11 cellular contexts compared by ENCODE assay signal in the genomic region with DNA sequence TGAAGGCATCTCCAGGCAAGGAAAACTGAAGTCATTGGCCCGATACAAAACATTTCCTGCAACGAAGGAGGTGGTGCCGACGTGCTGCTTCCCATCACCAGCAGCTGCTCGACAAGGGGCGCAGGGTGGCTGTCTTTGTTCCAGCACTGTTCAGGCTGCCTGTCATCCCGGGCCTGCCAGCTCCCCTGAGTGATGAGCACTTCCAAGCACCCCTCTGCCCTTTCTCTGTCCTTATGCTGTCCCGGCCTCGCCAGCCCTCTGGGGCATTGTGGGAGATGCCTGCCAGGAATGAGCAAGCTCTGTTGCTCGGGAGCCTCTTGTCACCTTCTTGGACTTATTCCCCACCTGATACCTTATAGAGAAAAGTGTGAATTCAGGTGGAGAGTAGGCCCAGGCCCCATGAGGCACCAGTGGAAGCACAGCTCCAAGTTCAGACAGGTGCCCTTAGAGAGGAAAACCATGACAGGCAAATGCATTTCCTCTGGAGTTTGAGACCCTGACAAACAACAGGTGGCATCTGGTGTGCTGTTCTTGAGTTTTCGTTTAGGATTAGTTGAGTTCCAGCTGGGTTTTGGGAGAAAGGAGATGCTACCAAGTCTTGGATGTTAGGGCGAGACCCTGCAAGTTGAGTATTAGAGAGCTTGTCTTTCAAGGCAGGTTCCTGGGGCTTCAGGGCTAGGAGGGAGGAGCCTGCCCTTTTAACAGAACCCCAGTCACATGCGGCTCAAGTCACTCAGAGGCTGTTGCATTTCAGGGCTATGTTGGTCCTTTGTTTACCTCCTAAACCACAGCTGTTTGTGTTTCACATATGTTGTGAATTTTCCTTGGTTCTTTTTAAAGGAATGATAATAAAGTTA. TPM values are rescaled to one million over a fixed set of nuclear protein-coding genes. Genes with fewer than 3 reads are reported as not detected.
DNase-seq lines count a peak whose midpoint lies in the region; ATAC-seq and TF ChIP-seq lines count a peak whose summit lies in the region.
"Had no signal": no experiment of that assay in that cellular context is flagged by ENCODE, and none has a peak within 500 bp of the region (broad histone marks: within the 10 kb centered on the region; RNA-seq: fewer than 3 reads in every experiment).

No MANE protein-coding gene starts in this region.

- no peak overlapping the region for H3K14ac ChIP-seq in neuronal stem cell (ENCODE audit: low read length)

- H3K9me3 Mint-ChIP-seq in endodermal cell, result no peaks in the 10 kb centered on the region
- no peaks in the 10 kb centered on the region for H3K9me3 Mint-ChIP-seq in activated T-cell treated with anti-CD3 and anti-CD28 coated beads, Interleukin-2, amount 50 U/mL, for 4 hours

- H3K23ac ChIP-seq in neuronal stem cell (ENCODE audit: low read depth, low read length, poor library complexity), result no peak overlapping the region

- POLR2A ChIA-PET in SK-N-SH (lab: Yijun Ruan, JAX), result interaction anchor here (0.6 to 3.5 kb wide), 2 partner anchors 16 to 35 kb away, joined by 3 to 36 read pairs; no protein-coding TSS in a partner anchor
- POLR2A ChIA-PET in RWPE1 (lab: Yijun Ruan, JAX; ENCODE audit: low non-redundant PET), result interaction anchor here (1.8 kb wide), 1 partner anchor 35 kb away, joined by 11 read pairs; no protein-coding TSS in a partner anchor

- no peaks in the 10 kb centered on the region for H3K9me2 ChIP-seq in SK-N-SH

- H2AFZ ChIP-seq in SK-N-SH (ENCODE audit: low read depth) (no peak overlapping the region), neuronal stem cell (ENCODE audit: low read length) (no peak overlapping the region)

- peak overlapping the region; percentile 88 for H3K27ac Mint-ChIP-seq in endodermal cell

- TF ChIP-seq RAD21 in SK-N-SH (IDR thresholded peaks at IDR 0.05; ENCODE audit: low read length), result no peak

- no peak overlapping the region for H2AK5ac ChIP-seq in neuronal stem cell (ENCODE audit: low read depth, low read length)

- no peak overlapping the region for H3K4ac ChIP-seq in neuronal stem cell (ENCODE audit: low read length)

- 90% methylated on average over 11 of the region's 13 CpGs for WGBS in SK-N-SH (ENCODE audit: low lambda C conversion rate)
- 88 to 91% methylated on average over 8 to 13 of the region's 13 CpGs for WGBS in endodermal cell (ENCODE audit: insufficient coverage in 1 of 2, insufficient read length in 1 of 2), 2 experiments
- WGBS in neuronal stem cell (ENCODE audit: extremely low coverage in 2 of 2, insufficient read length in 2 of 2, insufficient replicate concordance in 1 of 2), 2 donors, result no CpG with 5 or more reads among the region's 13 CpGs

- no peaks in the 10 kb centered on the region for H3K27me3 ChIP-seq in SK-N-SH (ENCODE audit: insufficient read depth)
- H3K27me3 ChIP-seq in endodermal cell (ENCODE audit: control insufficient read depth, insufficient read depth, low read length, poor library complexity, severe bottlenecking), result no peaks in the 10 kb centered on the region
- H3K27me3 ChIP-seq in neuronal stem cell (ENCODE audit: control insufficient read depth in 3 of 3, insufficient read depth in 3 of 3, low read depth in 1 of 3, low read length in 3 of 3), result no peaks in the 10 kb centered on the region
- H3K27me3 ChIP-seq: neutrophil had no signal

- no peak overlapping the region for H3K18ac ChIP-seq in neuronal stem cell (ENCODE audit: low read length)

- H2BK12ac ChIP-seq in neuronal stem cell (ENCODE audit: low read length), result no peak overlapping the region

- peaks cover 16% of the 10 kb centered on the region for H3K4me1 Mint-ChIP-seq in endodermal cell
- H3K4me1 Mint-ChIP-seq in activated T-cell treated with anti-CD3 and anti-CD28 coated beads, Interleukin-2, amount 50 U/mL, for 4 hours (ENCODE audit: low read depth), result peaks cover 10% of the 10 kb centered on the region

- ATAC-seq in SK-N-SH treated with all-trans-retinoic acid at 6 μM for 48 hours, result no peak
- no peak for ATAC-seq in activated T-cell treated with anti-CD3 and anti-CD28 coated beads, Interleukin-2, amount 50 U/mL, for 4 hours
- no peak for ATAC-seq in activated CD4-positive, CD25-positive, alpha-beta regulatory T cell treated with anti-CD3 and anti-CD28 coated beads, Interleukin-2, amount 50 U/mL, for 24 hours

- TF ChIP-seq EP300 in SK-N-SH (IDR thresholded peaks at IDR 0.05; ENCODE audit: borderline replicate concordance in 1 of 2, low read depth in 1 of 2, low read length in 1 of 2), result no peak

- H4K91ac ChIP-seq in neuronal stem cell (ENCODE audit: low read depth, low read length, poor library complexity), result no peak overlapping the region

- CTCF ChIA-PET in SK-N-SH (lab: Yijun Ruan, JAX), result interaction anchor here (0.8 to 22.3 kb wide), 22 partner anchors 8 to 173 kb away, joined by 3 to 520 read pairs (median 12); no protein-coding TSS in a partner anchor
- CTCF ChIA-PET in RWPE1 (lab: Yijun Ruan, JAX), result interaction anchor here (1.4 to 5.9 kb wide), 3 partner anchors 16 to 196 kb away, joined by 5 to 77 read pairs (median 9); no protein-coding TSS in a partner anchor

- H3K9me3 ChIP-seq in SK-N-SH, result no peaks in the 10 kb centered on the region
- no peaks in the 10 kb centered on the region for H3K9me3 ChIP-seq in endodermal cell (ENCODE audit: control insufficient read depth, low read length)
- H3K9me3 ChIP-seq in neuronal stem cell (replicated peaks in 1 of 2; ENCODE audit: control insufficient read depth in 2 of 2, insufficient read depth in 1 of 2, low read depth in 1 of 2, low read length in 2 of 2), result no peaks in the 10 kb centered on the region
- H3K9me3 ChIP-seq: neutrophil had no signal

- H3K4me3 Mint-ChIP-seq in endodermal cell, result no peak overlapping the region
- no peak overlapping the region for H3K4me3 Mint-ChIP-seq in activated T-cell treated with anti-CD3 and anti-CD28 coated beads, Interleukin-2, amount 50 U/mL, for 4 hours

- TF ChIP-seq CTCF in SK-N-SH (IDR thresholded peaks at IDR 0.05) (no peak), RWPE1 (conservative IDR thresholded peaks at IDR 0.05; ENCODE audit: low read depth) (no peak), endodermal cell (conservative IDR thresholded peaks at IDR 0.05) (no peak)

- H3K27ac ChIP-seq in SK-N-SH (ENCODE audit: low read depth in 2 of 2, low read length in 1 of 2), result peak overlapping the region in 1 of 2 experiments; percentile 76; a peak in 2 of 4 replicates
- H3K27ac ChIP-seq in RWPE1, result peak overlapping the region; percentile 57
- H3K27ac ChIP-seq in endodermal cell (ENCODE audit: low read depth, low read length), result peak overlapping the region; percentile 16
- H3K27ac ChIP-seq in neuronal stem cell (replicated peaks; ENCODE audit: low read length), result peak overlapping the region; percentile 11

- no peaks in the 10 kb centered on the region for H4K20me1 ChIP-seq in SK-N-SH (ENCODE audit: insufficient read depth)

- H3K36me3 Mint-ChIP-seq in endodermal cell (ENCODE audit: low read depth), result peaks cover 72% of the 10 kb centered on the region
- peaks cover 31% of the 10 kb centered on the region for H3K36me3 Mint-ChIP-seq in activated T-cell treated with anti-CD3 and anti-CD28 coated beads, Interleukin-2, amount 50 U/mL, for 4 hours (ENCODE audit: insufficient read depth)

- no peaks in the 10 kb centered on the region for H3K79me2 ChIP-seq in SK-N-SH (ENCODE audit: insufficient read depth)

- no peak overlapping the region for H4K8ac ChIP-seq in neuronal stem cell (ENCODE audit: low read depth, low read length)

- no peaks in the 10 kb centered on the region for H3K79me1 ChIP-seq in neuronal stem cell (ENCODE audit: low read depth, low read length)

- no peak overlapping the region for H3K4me3 ChIP-seq in SK-N-SH (ENCODE audit: low read depth in 2 of 2, low read length in 1 of 2)
- H3K4me3 ChIP-seq in endodermal cell (ENCODE audit: low read length), result no peak overlapping the region
- no peak overlapping the region for H3K4me3 ChIP-seq in neuronal stem cell (ENCODE audit: low read length in 2 of 2)

- H3K4me1 ChIP-seq in SK-N-SH (ENCODE audit: control insufficient read depth in 1 of 2, insufficient read depth in 2 of 2, low read depth in 1 of 2, low read length in 1 of 2) (peaks cover 3 to 8% of the 10 kb centered on the region in 2 experiments; a peak in 1 of 4 replicates), endodermal cell (ENCODE audit: control insufficient read depth, insufficient read depth, low read length) (peaks cover 5% of the 10 kb centered on the region), neuronal stem cell (ENCODE audit: control insufficient read depth in 2 of 2, insufficient read depth in 1 of 2, low read depth in 1 of 2, low read length in 2 of 2) (peaks cover 3 to 5% of the 10 kb centered on the region in 2 donors)

- H3F3A ChIP-seq in SK-N-SH (replicated peaks; ENCODE audit: insufficient read depth), result peaks cover 32% of the 10 kb centered on the region

- no peaks in the 10 kb centered on the region for H3K27me3 Mint-ChIP-seq in endodermal cell (ENCODE audit: insufficient read depth)
- H3K27me3 Mint-ChIP-seq in activated T-cell treated with anti-CD3 and anti-CD28 coated beads, Interleukin-2, amount 50 U/mL, for 4 hours (ENCODE audit: low read depth), result no peaks in the 10 kb centered on the region

- no peak overlapping the region for H2BK120ac ChIP-seq in neuronal stem cell (ENCODE audit: low read depth, low read length)

- H3K4me2 ChIP-seq in SK-N-SH (no peak overlapping the region), neuronal stem cell (ENCODE audit: insufficient read depth, low read length, poor library complexity, severe bottlenecking) (no peak overlapping the region)

- no peak for DNase-seq in SK-N-SH
- no peak for DNase-seq in RWPE1 (ENCODE audit: low spot score)
- DNase-seq in endodermal cell, result no peak
- DNase-seq in neuronal stem cell (ENCODE audit: low spot score), result no peak
- no peak for DNase-seq in RPMI8226
- DNase-seq in activated T-cell treated with anti-CD3 and anti-CD28 coated beads, Interleukin-2, amount 50 U/mL, for 4 hours, result no peak
- DNase-seq: NCI-H2171 treated with DMSO at 0.1 percent for 48 hours; stimulated activated CD4-positive, alpha-beta T cell treated with anti-CD3 and anti-CD28 coated beads, Interleukin-4, amount 100 ng/mL, for 4 hours had no signal

- H3K36me3 ChIP-seq in SK-N-SH (replicated peaks in 1 of 2; ENCODE audit: control insufficient read depth in 1 of 2, insufficient read depth in 2 of 2, low read length in 1 of 2) (peaks cover 19 to 38% of the 10 kb centered on the region in 2 experiments), endodermal cell (ENCODE audit: control insufficient read depth, insufficient read depth, low read length) (peaks cover 83% of the 10 kb centered on the region), neuronal stem cell (replicated peaks in 1 of 2; ENCODE audit: control insufficient read depth in 2 of 2, insufficient read depth in 2 of 2, low read length in 2 of 2) (peaks cover 38 to 82% of the 10 kb centered on the region in 2 donors)

- H3K9ac ChIP-seq in SK-N-SH, result 0 out of 2 replicates have a peak overlapping the region, but pooled peaks have one; percentile 3
- H3K9ac ChIP-seq in endodermal cell (ENCODE audit: extremely low read depth, low read length, poor library complexity, severe bottlenecking), result no peak overlapping the region
- no peak overlapping the region for H3K9ac ChIP-seq in neuronal stem cell (ENCODE audit: low read depth, low read length, poor library complexity)

- no peak overlapping the region for H2BK5ac ChIP-seq in neuronal stem cell (ENCODE audit: low read length)

- no peak overlapping the region for H2BK15ac ChIP-seq in neuronal stem cell (ENCODE audit: low read length)

RNA-seq across cellular contexts. Expression of a gene that starts 21.4 kb away (rescaled TPM):
- polyA plus RNA-seq in SK-N-SH (2012; rRNA removed), result 14.5 and 16.1 TPM in 2 replicates
- polyA plus RNA-seq in SK-N-SH (2012; cell fraction: cytosol; rRNA removed), result 9.9 and 12.9 TPM in 2 replicates
- 14.3 and 14.4 TPM in 2 replicates for polyA plus RNA-seq in SK-N-SH (2012; cell fraction: nucleus; rRNA removed)
- 10 to 100 TPM in 1 of 2 donors, 1 to 10 TPM in 1; 8.8 to 13.4 TPM for total RNA-seq in endodermal cell
- 25.1 TPM for polyA plus RNA-seq in endodermal cell (2013, experiment 1 of 2)
- polyA plus RNA-seq in endodermal cell (2013, experiment 2 of 2), result 23.6 TPM
- 20.7 TPM for polyA plus RNA-seq in neuronal stem cell (2013, experiment 1 of 2)
- polyA plus RNA-seq in neuronal stem cell (2013, experiment 2 of 2), result 20.0 TPM
- total RNA-seq in activated T-cell treated with anti-CD3 and anti-CD28 coated beads, Interleukin-2, amount 50 U/mL, for 4 hours, result 1 to 10 TPM; 4.4 to 6.0 (median 5.7) TPM

RNA-seq across cellular contexts. Expression of a gene that starts 46.8 kb away (rescaled TPM):
- 9.8 and 12.4 TPM in 2 replicates for polyA plus RNA-seq in SK-N-SH (2012; rRNA removed)
- 4.0 and 5.3 TPM in 2 replicates for polyA plus RNA-seq in SK-N-SH (2012; cell fraction: cytosol; rRNA removed)
- polyA plus RNA-seq in SK-N-SH (2012; cell fraction: nucleus; rRNA removed), result 28.4 and 46.4 TPM in 2 replicates
- 10 to 100 TPM; 33.8 to 46.2 TPM for total RNA-seq in endodermal cell
- polyA plus RNA-seq in endodermal cell (2013, experiment 1 of 2), result 25.5 TPM
- 23.5 TPM for polyA plus RNA-seq in endodermal cell (2013, experiment 2 of 2)
- polyA plus RNA-seq in neuronal stem cell (2013, experiment 1 of 2), result 15.9 TPM
- polyA plus RNA-seq in neuronal stem cell (2013, experiment 2 of 2), result 14.8 TPM
- total RNA-seq in activated T-cell treated with anti-CD3 and anti-CD28 coated beads, Interleukin-2, amount 50 U/mL, for 4 hours, result 10 to 100 TPM; 24.0 to 34.5 (median 30.4) TPM
